Comparison of ENCODE assay signal across 30 cellular contexts in the genomic region with DNA sequence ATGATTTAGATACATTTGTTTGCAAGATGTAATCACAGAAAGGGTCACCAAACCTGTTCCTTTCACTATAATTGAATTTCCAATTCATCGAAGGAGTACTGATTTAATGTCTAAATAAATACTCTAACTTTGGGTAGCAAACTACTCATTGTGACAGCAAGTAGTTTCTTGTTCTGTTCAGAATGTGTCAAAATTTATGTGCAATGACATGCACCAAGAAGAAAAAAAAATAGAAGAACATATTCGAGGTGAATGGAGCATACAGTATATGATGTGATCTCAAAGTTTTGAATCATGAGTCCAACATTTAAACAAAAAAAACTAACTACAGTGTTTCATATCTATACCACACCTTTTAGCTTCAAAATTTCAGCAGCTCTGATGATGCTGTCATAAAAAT.
"Had no signal": no experiment of that assay in that cellular context is flagged by ENCODE, and none has a peak within 500 bp of the region (broad histone marks: within the 10 kb centered on the region; RNA-seq: fewer than 3 reads in every experiment).

No MANE protein-coding gene starts in this region.

- FAIRE-seq: TTC549 had no signal

- H3K9me3 ChIP-seq: ascending aorta had no signal

- H3K27me3 ChIP-seq: ascending aorta had no signal

- ATAC-seq: activated CD8-positive, alpha-beta T cell treated with anti-CD3 and anti-CD28 coated beads for 36 hours; activated naive CD4-positive, alpha-beta T cell treated with anti-CD3 and anti-CD28 coated beads, Interleukin-2, amount 50 U/mL, for 72 hours; activated T-cell treated with anti-CD3 and anti-CD28 coated beads, Interleukin-2, amount 50 U/mL, for 4 hours; activated T-cell treated with anti-CD3 and anti-CD28 coated beads, Interleukin-2, amount 50 U/mL, for 72 hours; activated T-helper 17 cell treated with anti-CD3 and anti-CD28 coated beads, Interleukin-2, amount 50 U/mL, for 72 hours had no signal

- H3K36me3 ChIP-seq: ascending aorta had no signal

- H3K4me3 ChIP-seq: ascending aorta had no signal

- H3K4me1 ChIP-seq: ascending aorta had no signal

- DNase-seq: activated B cell treated with CpG ODN at 0.5 μM for 24 hours; activated CD4-positive, alpha-beta memory T cell treated with anti-CD3 and anti-CD28 coated beads for 36 hours; activated CD4-positive, alpha-beta T cell treated with anti-CD3 and anti-CD28 coated beads for 4 hours; activated CD4-positive, alpha-beta T cell treated with anti-CD3 and anti-CD28 coated beads, Interleukin-2, amount 10 ng/mL, durations not matched to agents 24 days and 14 days; activated CD4-positive, alpha-beta T cell treated with anti-CD3 and anti-CD28 coated beads, Interleukin-2, amount 50 U/mL, for 1 hour; activated CD4-positive, alpha-beta T cell treated with anti-CD3 and anti-CD28 coated beads, Interleukin-2, amount 50 U/mL, for 4 hours; activated CD4-positive, CD25-positive, alpha-beta regulatory T cell treated with anti-CD3 and anti-CD28 coated beads, Interleukin-2, amount 50 U/mL, for 72 hours; activated CD8-positive, alpha-beta memory T cell treated with anti-CD3 and anti-CD28 coated beads, Interleukin-2, amount 50 U/mL, for 4 hours; activated CD8-positive, alpha-beta T cell treated with anti-CD3 and anti-CD28 coated beads for 36 hours; activated effector memory CD4-positive, alpha-beta T cell treated with anti-CD3 and anti-CD28 coated beads, Interleukin-2, amount 50 U/mL, for 16 hours; activated gamma-delta T cell treated with Interleukin-2 at 50 U/mL for 16 hours; activated naive CD4-positive, alpha-beta T cell; activated naive CD4-positive, alpha-beta T cell treated with anti-CD3 and anti-CD28 coated beads for 36 hours; activated naive CD4-positive, alpha-beta T cell treated with anti-CD3 and anti-CD28 coated beads, Interleukin-2, amount 50 U/mL, for 16 hours; activated naive CD8-positive, alpha-beta T cell treated with anti-CD3 and anti-CD28 coated beads for 36 hours; activated T-cell treated with anti-CD3 and anti-CD28 coated beads for 4 hours; activated T-cell treated with anti-CD3 and anti-CD28 coated beads, Interleukin-2, amount 50 U/mL, for 1 hour; activated T-cell treated with anti-CD3 and anti-CD28 coated beads, Interleukin-2, amount 50 U/mL, for 4 hours; activated T-cell treated with anti-CD3 and anti-CD28 coated beads, Interleukin-2, amount 50 U/mL, for 72 hours; amygdala; anterior cingulate cortex; central memory CD4-positive, alpha-beta T cell; T-helper 1 cell; T-helper 2 cell; T-helper 9 cell had no signal

- H3K27ac ChIP-seq: ascending aorta, VCaP had no signal
